19 cellular contexts compared by ENCODE assay signal in genomic region chr7:113144839-113145238, GRCh38.
"Had no signal": no experiment of that assay in that cellular context is flagged by ENCODE, and none has a peak within 500 bp of the region (broad histone marks: within the 10 kb centered on the region; RNA-seq: fewer than 3 reads in every experiment).

No MANE protein-coding gene starts in this region.

- H3K4me1 ChIP-seq: ascending aorta, esophagus squamous epithelium, uterus had no signal

- H3K27ac ChIP-seq: ascending aorta, dorsolateral prefrontal cortex, esophagus squamous epithelium, thoracic aorta, uterus had no signal

- H3K9me3 Mint-ChIP-seq: activated CD4-positive, alpha-beta memory T cell treated with anti-CD3 and anti-CD28 coated beads for 36 hours; activated naive CD8-positive, alpha-beta T cell treated with anti-CD3 and anti-CD28 coated beads, Interleukin-2, amount 10 ng/mL, durations not matched to agents 7 days and 5 days; activated T-cell treated with anti-CD3 and anti-CD28 coated beads, Interleukin-2, amount 50 U/mL, for 72 hours; stimulated activated naive CD8-positive, alpha-beta T cell treated with anti-CD3 and anti-CD28 coated beads, Interleukin-15, amount 100 ng/mL, for 72 hours had no signal

- DNase-seq: activated CD4-positive, alpha-beta memory T cell treated with anti-CD3 and anti-CD28 coated beads for 36 hours; activated CD4-positive, CD25-positive, alpha-beta regulatory T cell treated with anti-CD3 and anti-CD28 coated beads, Interleukin-2, amount 50 U/mL, for 72 hours; activated gamma-delta T cell treated with Interleukin-2 at 50 U/mL for 16 hours; activated naive CD8-positive, alpha-beta T cell treated with anti-CD3 and anti-CD28 coated beads, Interleukin-2, amount 10 ng/mL, durations not matched to agents 7 days and 5 days; activated T-cell treated with anti-CD3 and anti-CD28 coated beads, Interleukin-2, amount 50 U/mL, for 72 hours; dorsolateral prefrontal cortex; esophagus squamous epithelium; foreskin fibroblast; glutamatergic neuron; stimulated activated CD4-positive, alpha-beta T cell treated with anti-CD3 and anti-CD28 coated beads, Interleukin-2, amount 100 ng/mL, for 48 hours; stimulated activated CD8-positive, alpha-beta memory T cell treated with anti-CD3 and anti-CD28 coated beads, Interleukin-4, amount 100 ng/mL, for 48 hours; stimulated activated naive CD8-positive, alpha-beta T cell treated with anti-CD3 and anti-CD28 coated beads, Interleukin-15, amount 100 ng/mL, for 72 hours; T-helper 17 cell; uterus had no signal

- H3K27ac Mint-ChIP-seq: activated CD4-positive, alpha-beta memory T cell treated with anti-CD3 and anti-CD28 coated beads for 36 hours; activated naive CD8-positive, alpha-beta T cell treated with anti-CD3 and anti-CD28 coated beads, Interleukin-2, amount 10 ng/mL, durations not matched to agents 7 days and 5 days; activated T-cell treated with anti-CD3 and anti-CD28 coated beads, Interleukin-2, amount 50 U/mL, for 72 hours; memory B cell; natural killer cell treated with Interleukin-12 subunit alpha and Interleukin-12 subunit beta and Interleukin-15 and Interleukin-18, amount 100 ng/mL, for 72 hours; stimulated activated naive CD8-positive, alpha-beta T cell treated with anti-CD3 and anti-CD28 coated beads, Interleukin-15, amount 100 ng/mL, for 72 hours; T-helper 17 cell had no signal

- H3K4me3 Mint-ChIP-seq: activated CD4-positive, alpha-beta memory T cell treated with anti-CD3 and anti-CD28 coated beads for 36 hours; activated naive CD8-positive, alpha-beta T cell treated with anti-CD3 and anti-CD28 coated beads, Interleukin-2, amount 10 ng/mL, durations not matched to agents 7 days and 5 days; activated T-cell treated with anti-CD3 and anti-CD28 coated beads, Interleukin-2, amount 50 U/mL, for 72 hours; memory B cell; natural killer cell treated with Interleukin-12 subunit alpha and Interleukin-12 subunit beta and Interleukin-15 and Interleukin-18, amount 100 ng/mL, for 72 hours; stimulated activated naive CD8-positive, alpha-beta T cell treated with anti-CD3 and anti-CD28 coated beads, Interleukin-15, amount 100 ng/mL, for 72 hours; T-helper 17 cell had no signal

- H3K9me3 ChIP-seq: ascending aorta, esophagus squamous epithelium, thoracic aorta, uterus had no signal

- H3K4me3 ChIP-seq: ascending aorta, dorsolateral prefrontal cortex, esophagus squamous epithelium, thoracic aorta, uterus had no signal

- H3K36me3 ChIP-seq: ascending aorta, esophagus squamous epithelium, thoracic aorta, uterus had no signal

- H3K36me3 Mint-ChIP-seq: activated CD4-positive, alpha-beta memory T cell treated with anti-CD3 and anti-CD28 coated beads for 36 hours; activated naive CD8-positive, alpha-beta T cell treated with anti-CD3 and anti-CD28 coated beads, Interleukin-2, amount 10 ng/mL, durations not matched to agents 7 days and 5 days; memory B cell; natural killer cell treated with Interleukin-12 subunit alpha and Interleukin-12 subunit beta and Interleukin-15 and Interleukin-18, amount 100 ng/mL, for 72 hours had no signal

- ATAC-seq: left lobe of liver; natural killer cell treated with Interleukin-12 subunit alpha and Interleukin-12 subunit beta and Interleukin-15 and Interleukin-18, amount 100 ng/mL, for 72 hours; stimulated activated naive CD8-positive, alpha-beta T cell treated with anti-CD3 and anti-CD28 coated beads, Interleukin-15, amount 100 ng/mL, for 72 hours; T-helper 17 cell had no signal

- H3K4me1 Mint-ChIP-seq: activated naive CD8-positive, alpha-beta T cell treated with anti-CD3 and anti-CD28 coated beads, Interleukin-2, amount 10 ng/mL, durations not matched to agents 7 days and 5 days; stimulated activated naive CD8-positive, alpha-beta T cell treated with anti-CD3 and anti-CD28 coated beads, Interleukin-15, amount 100 ng/mL, for 72 hours; T-helper 17 cell had no signal
